Comparison of ENCODE assay signal across 8 cellular contexts in the genomic region with DNA sequence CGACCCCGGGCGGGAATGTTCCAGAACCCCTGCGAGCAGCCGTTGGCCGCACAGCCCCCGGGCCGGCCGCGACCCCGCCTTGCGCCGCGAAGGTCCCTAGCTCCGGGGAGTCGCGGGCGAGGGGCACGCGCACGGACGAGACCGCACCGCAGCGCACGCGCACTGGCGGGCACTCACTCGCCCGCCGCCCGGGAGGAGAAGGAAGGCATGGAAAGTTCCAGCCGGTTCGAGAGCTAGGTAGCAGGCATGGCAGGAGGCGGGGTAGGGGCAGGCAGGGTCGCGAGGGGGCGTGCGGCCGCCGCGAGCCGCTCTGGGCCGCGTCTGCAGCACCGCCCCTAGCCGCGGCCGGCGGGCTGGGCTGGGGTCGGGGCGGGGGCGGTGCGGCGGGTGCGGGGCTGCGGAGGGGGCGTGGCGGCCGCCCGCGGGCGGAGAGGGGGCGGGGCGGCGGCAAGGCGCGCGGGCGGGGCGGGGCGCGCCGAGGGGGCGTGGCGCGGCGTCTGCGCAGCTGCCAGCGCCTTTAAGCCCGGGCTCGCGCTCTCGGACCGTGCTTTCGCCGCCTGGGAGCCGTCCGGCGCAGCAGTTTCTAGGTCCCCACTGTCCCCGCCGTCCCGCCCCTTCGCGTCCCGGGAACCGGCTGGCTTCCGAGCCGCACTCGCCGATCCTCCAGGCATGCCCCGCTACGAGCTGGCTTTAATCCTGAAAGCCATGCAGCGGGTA. TPM values are rescaled to one million over a fixed set of nuclear protein-coding genes. Genes with fewer than 3 reads are reported as not detected.
DNase-seq lines count a peak whose midpoint lies in the region; ATAC-seq and TF ChIP-seq lines count a peak whose summit lies in the region.

A gene (plus strand): TSS at position 547 of the 717 bp plus-strand sequence. CDS start 123 bp downstream, at position 670.
A gene (plus strand): TSS at position 547 of the 717 bp plus-strand sequence. CDS start 21,621 bp downstream, outside the sequence.

- peak in 1 of 4 donors; percentile 2 for TF ChIP-seq EP300 in upper lobe of left lung (IDR thresholded peaks at IDR 0.05)

- H3K4me3 ChIP-seq in GM12875 (ENCODE audit: low read depth, low read length) (peak within 1 kb of the TSS; percentile 76), left ventricle myocardium inferior (peak within 1 kb of the TSS; percentile 86), upper lobe of left lung (peak within 1 kb of the TSS; percentile 67 to 95 (median 88))

- peak within 1 kb of the TSS; percentile 98 for H3K27ac Mint-ChIP-seq in progenitor cell of endocrine pancreas

- whole genome bisulfite sequencing in upper lobe of left lung, 2 donors, result no CpG with 5 or more reads among the region's 104 CpGs

- H3K9me3 ChIP-seq in left ventricle myocardium inferior (replicated peaks), result no peaks in the 10 kb centered on the region
- H3K9me3 ChIP-seq in upper lobe of left lung, result no peaks in the 10 kb centered on the region

- TF ChIP-seq POLR2A in upper lobe of left lung (IDR thresholded peaks at IDR 0.05), result peak in 3 of 4 donors; percentile 56 to 93 (median 89)

- peaks cover 12% of the 10 kb centered on the region for H3K27me3 Mint-ChIP-seq in progenitor cell of endocrine pancreas

- peak within 1 kb of the TSS; percentile 93 for H3K27ac ChIP-seq in left ventricle myocardium inferior (replicated peaks)
- peak within 1 kb of the TSS; percentile 80 to 91 (median 82) for H3K27ac ChIP-seq in upper lobe of left lung

- peaks cover 47% of the 10 kb centered on the region for H3K4me1 ChIP-seq in left ventricle myocardium inferior
- H3K4me1 ChIP-seq in upper lobe of left lung, result peaks cover 14 to 50% (median 33%) of the 10 kb centered on the region in 4 donors

- H3K36me3 ChIP-seq in left ventricle myocardium inferior, result no peaks in the 10 kb centered on the region
- H3K36me3 ChIP-seq in upper lobe of left lung, result no peaks in the 10 kb centered on the region

- H3K4me1 Mint-ChIP-seq in progenitor cell of endocrine pancreas (ENCODE audit: low read depth), result peaks cover 25% of the 10 kb centered on the region

- peaks cover 6% of the 10 kb centered on the region for H3K36me3 Mint-ChIP-seq in progenitor cell of endocrine pancreas (ENCODE audit: insufficient read depth)

- H3K27me3 ChIP-seq in left ventricle myocardium inferior (ENCODE audit: low read depth) (no peaks in the 10 kb centered on the region), upper lobe of left lung (no peaks in the 10 kb centered on the region)

- TF ChIP-seq CTCF in GM12875 (IDR thresholded peaks at IDR 0.05; ENCODE audit: borderline replicate concordance, insufficient read depth, low read depth, low read length) (no peak), left ventricle myocardium inferior (IDR thresholded peaks at IDR 0.05; ENCODE audit: borderline replicate concordance) (peak; percentile 7), progenitor cell of endocrine pancreas (IDR thresholded peaks at IDR 0.05; ENCODE audit: unreplicated experiment) (peak; percentile 24), upper lobe of left lung (IDR thresholded peaks at IDR 0.05) (peak in 3 of 6 experiments; percentile 14 to 29 (median 15))

- ATAC-seq in HG02623 (IDR thresholded peaks at IDR 0.05; ENCODE audit: unreplicated experiment) (peak; percentile 72), upper lobe of left lung (ENCODE audit: low FRiP score in 2 of 2) (peak; percentile 91 to 92)

- H3K4me3 Mint-ChIP-seq in progenitor cell of endocrine pancreas (ENCODE audit: low read depth), result peak within 1 kb of the TSS; percentile 89

- intact Hi-C loops in T-helper 1 cell treated with Interleukin-12 subunit alpha and Interleukin-12 subunit beta and Interleukin-4 antibody, amounts not matched to agents 30 ng/mL and 1 ng/mL, for 36 hours (cut with micrococcal nuclease), result loop anchor here (1.0 to 2.0 kb wide), 5 partner anchors 41 to 126 kb away; no protein-coding TSS in a partner anchor
- intact Hi-C loops in left ventricle myocardium inferior (cut with micrococcal nuclease), result no loop called here

- DNase-seq in NCI-H1092 treated with DMSO at 0.1 percent for 48 hours (lab: John Stamatoyannopoulos, UW) (peak; percentile 87), amniotic stem cell (lab: John Stamatoyannopoulos, UW) (peak; percentile 72), left ventricle myocardium inferior (peak; percentile 86), progenitor cell of endocrine pancreas (ENCODE audit: low spot score, unreplicated experiment) (peak; percentile 84), upper lobe of left lung (peak; percentile 84 to 96)

- H3K9me3 Mint-ChIP-seq in progenitor cell of endocrine pancreas (ENCODE audit: low read depth), result no peaks in the 10 kb centered on the region

RNA-seq across cellular contexts. Expression of the first gene that starts in this region (rescaled TPM):
- total RNA-seq in T-helper 1 cell treated with Interleukin-12 subunit alpha and Interleukin-12 subunit beta and Interleukin-4 antibody, amounts not matched to agents 30 ng/mL and 1 ng/mL, for 36 hours, result 96.8 and 101 TPM in 2 replicates
- total RNA-seq in left ventricle myocardium inferior (61.9 TPM), progenitor cell of endocrine pancreas (76.7 and 78.8 TPM in 2 replicates), upper lobe of left lung (10 to 100 TPM; 25.0 to 54.6 (median 41.6) TPM)

RNA-seq across cellular contexts. Expression of the second gene that starts in this region (rescaled TPM):
- 46.8 and 48.8 TPM in 2 replicates for total RNA-seq in T-helper 1 cell treated with Interleukin-12 subunit alpha and Interleukin-12 subunit beta and Interleukin-4 antibody, amounts not matched to agents 30 ng/mL and 1 ng/mL, for 36 hours
- total RNA-seq in left ventricle myocardium inferior (4.7 TPM), progenitor cell of endocrine pancreas (22.7 and 23.3 TPM in 2 replicates), upper lobe of left lung (10 to 100 TPM; 12.1 to 40.8 (median 13.7) TPM)

Comparison
In these comparisons a context has a peak if more than half of its experiments do, and no peak if none do; other contexts are left out.
1. Peak in every context shown above with its lines: DNase-seq, ATAC-seq, H3K4me3 ChIP-seq and H3K27ac ChIP-seq.